ENCODE assay signal across 10 cellular contexts in the genomic region with DNA sequence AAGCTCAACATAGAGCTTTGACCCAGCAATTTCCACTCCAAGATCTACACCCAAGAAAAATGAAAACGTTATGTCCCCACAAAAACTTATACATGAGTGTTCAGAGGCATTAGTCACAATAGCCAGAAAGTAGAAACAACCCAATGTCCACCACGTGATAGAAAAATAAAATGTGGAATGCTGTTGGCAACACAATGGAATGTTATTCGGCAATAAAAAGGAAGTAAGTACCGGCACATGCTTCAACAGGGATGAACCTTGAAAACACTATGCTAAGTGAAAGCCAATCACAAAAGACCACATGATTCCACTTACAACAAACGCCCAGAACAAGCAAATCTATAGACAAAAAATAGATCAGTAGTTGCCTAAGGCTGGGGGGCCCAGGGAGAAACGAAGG. TPM values are rescaled to one million over a fixed set of nuclear protein-coding genes. Genes with fewer than 3 reads are reported as not detected.
DNase-seq lines count a peak whose midpoint lies in the region; ATAC-seq, FAIRE-seq and TF ChIP-seq lines count a peak whose summit lies in the region.
"Had no signal": no experiment of that assay in that cellular context is flagged by ENCODE, and none has a peak within 500 bp of the region (broad histone marks: within the 10 kb centered on the region; RNA-seq: fewer than 3 reads in every experiment).

No MANE protein-coding gene starts in this region.

- peaks cover 2% of the 10 kb centered on the region; the same call in 2 of the 3 replicates for H3K9me3 Mint-ChIP-seq in GM23338
- H3K9me3 Mint-ChIP-seq: activated naive CD4-positive, alpha-beta T cell treated with anti-CD3 and anti-CD28 coated beads for 36 hours had no signal

- no peaks in the 10 kb centered on the region for H3K9me2 ChIP-seq in GM23338 (ENCODE audit: insufficient read depth)
- H3K9me2 ChIP-seq: SK-N-SH had no signal

- peak overlapping the region; percentile 4; the same call in 1 of the 2 replicates for H3K4me2 ChIP-seq in GM23338
- peak overlapping the region; percentile 7 for H3K4me2 ChIP-seq in keratinocyte (ENCODE audit: control insufficient read depth, extremely low read depth, insufficient read depth, low read depth, low read length)
- H3K4me2 ChIP-seq: SK-N-SH had no signal

- H3K36me3 ChIP-seq in GM23338 (ENCODE audit: insufficient read depth) (no peaks in the 10 kb centered on the region), keratinocyte (ENCODE audit: control insufficient read depth in 2 of 2, extremely low read depth in 1 of 2, insufficient read depth in 2 of 2, low read length in 2 of 2) (no peaks in the 10 kb centered on the region), suprapubic skin (no peaks in the 10 kb centered on the region)

- DNase-seq in AG04449 (ENCODE audit: low read depth, low spot score): peak; percentile 47
- peak; percentile 10 for DNase-seq in GM23338 (ENCODE audit: low spot score)
- peak; percentile 84 for DNase-seq in amniotic epithelial cell (ENCODE audit: low read depth)
- DNase-seq in keratinocyte (ENCODE audit: low read depth, low spot score): peak; percentile 45
- no peak for DNase-seq in suprapubic skin (ENCODE audit: low spot score in 2 of 2)
- DNase-seq in cortex of kidney (lab: John Stamatoyannopoulos, UW): no peak
- DNase-seq: activated naive CD4-positive, alpha-beta T cell treated with anti-CD3 and anti-CD28 coated beads for 36 hours; SK-N-SH had no signal

- H3K36me3 Mint-ChIP-seq in GM23338 (ENCODE audit: low read depth): peaks cover 29% of the 10 kb centered on the region; the same call in 2 of the 3 replicates

- no peak for ATAC-seq in GM23338
- no peak for ATAC-seq in HG02973 (IDR thresholded peaks at IDR 0.05; ENCODE audit: unreplicated experiment)
- no peak for ATAC-seq in HG02970 (IDR thresholded peaks at IDR 0.05; ENCODE audit: low FRiP score, unreplicated experiment)

- WGBS in suprapubic skin: 22% methylated on average over 6 of the region's 6 CpGs

- H3K9me1 ChIP-seq in keratinocyte (ENCODE audit: control insufficient read depth, extremely low read depth, insufficient read depth, low read length): peaks cover 2% of the 10 kb centered on the region

- no peak for TF ChIP-seq EP300 in suprapubic skin (IDR thresholded peaks at IDR 0.05)

- H3K4me1 Mint-ChIP-seq in GM23338: peaks cover 33% of the 10 kb centered on the region

- CTCF ChIA-PET in AG04449 (lab: Yijun Ruan, JAX): interaction anchor here (1.2 to 1.5 kb wide), 2 partner anchors 16 to 81 kb away, joined by 3 to 5 read pairs; no protein-coding TSS in a partner anchor

- no peaks in the 10 kb centered on the region for H3K9me3 ChIP-seq in keratinocyte (ENCODE audit: control insufficient read depth, low read depth, low read length)
- H3K9me3 ChIP-seq in suprapubic skin: no peaks in the 10 kb centered on the region
- H3K9me3 ChIP-seq: SK-N-SH had no signal

- H3F3A ChIP-seq in GM23338 (replicated peaks; ENCODE audit: low read depth): no peaks in the 10 kb centered on the region

- POLR2A ChIA-PET in AG04449 (lab: Yijun Ruan, JAX): no interaction called here

- H2AFZ ChIP-seq in GM23338: no peak overlapping the region
- no peak overlapping the region for H2AFZ ChIP-seq in keratinocyte (ENCODE audit: control insufficient read depth, low read length)

- dilution Hi-C loops in keratinocyte (cut with MboI; ENCODE audit: extremely low pct_ligation_motif_present, low sequenced_read_pairs): no loop called here

- H3K27ac ChIP-seq in GM23338 (ENCODE audit: low read depth): 0 out of 2 replicates have a peak overlapping the region, but pooled peaks have one; percentile 24
- H3K27ac ChIP-seq in keratinocyte (ENCODE audit: control insufficient read depth, insufficient read depth, low read length): peak overlapping the region; percentile 4
- no peak overlapping the region for H3K27ac ChIP-seq in suprapubic skin

- FAIRE-seq in keratinocyte (lab: Jason Lieb, UNC): no peak

- H3K4me1 ChIP-seq in GM23338 (ENCODE audit: insufficient read depth) (peaks cover 10% of the 10 kb centered on the region), keratinocyte (ENCODE audit: control insufficient read depth, extremely low read depth, insufficient read depth, low read length) (peaks cover 21% of the 10 kb centered on the region), suprapubic skin (peaks cover 56% of the 10 kb centered on the region)

- H3K9ac ChIP-seq in keratinocyte (ENCODE audit: control insufficient read depth, extremely low read depth, insufficient read depth, low read length): no peak overlapping the region
- H3K9ac ChIP-seq: SK-N-SH had no signal

- H3K27me3 ChIP-seq in GM23338 (ENCODE audit: insufficient read depth) (no peaks in the 10 kb centered on the region), keratinocyte (ENCODE audit: control insufficient read depth, extremely low read depth, insufficient read depth, low read length) (no peaks in the 10 kb centered on the region), suprapubic skin (no peaks in the 10 kb centered on the region)

- no peak for TF ChIP-seq POLR2A in suprapubic skin (IDR thresholded peaks at IDR 0.05)

- no peak overlapping the region for H3K4me3 Mint-ChIP-seq in GM23338
- H3K4me3 Mint-ChIP-seq: activated naive CD4-positive, alpha-beta T cell treated with anti-CD3 and anti-CD28 coated beads for 36 hours had no signal

- H3K4me3 ChIP-seq in AG04449 (ENCODE audit: low read depth, low read length): no peak overlapping the region
- no peak overlapping the region for H3K4me3 ChIP-seq in GM23338
- H3K4me3 ChIP-seq in keratinocyte (ENCODE audit: control insufficient read depth in 2 of 3, extremely low read depth in 1 of 3, insufficient read depth in 2 of 3, low read depth in 1 of 3, low read length in 3 of 3): no peak overlapping the region
- H3K4me3 ChIP-seq in suprapubic skin: no peak overlapping the region

- TF ChIP-seq CTCF in AG04449 (IDR thresholded peaks at IDR 0.05; ENCODE audit: insufficient read depth, low read length, missing control alignments) (no peak), GM23338 (conservative IDR thresholded peaks at IDR 0.05; ENCODE audit: low read depth in 2 of 2) (no peak), keratinocyte (optimal IDR thresholded peaks at IDR 0.05 in 1 of 3, IDR thresholded peaks at IDR 0.05 in 1 of 3, conservative IDR thresholded peaks at IDR 0.05 in 1 of 3; ENCODE audit: extremely low read depth in 1 of 3, insufficient read depth in 2 of 3, low read length in 3 of 3) (no peak), suprapubic skin (IDR thresholded peaks at IDR 0.05) (no peak)

- H3K27me3 Mint-ChIP-seq in GM23338 (ENCODE audit: insufficient read depth, low read depth, poor library complexity): no peaks in the 10 kb centered on the region

- peak overlapping the region; percentile 55; the same call in 1 of the 2 replicates for H3K27ac Mint-ChIP-seq in GM23338
- H3K27ac Mint-ChIP-seq: activated naive CD4-positive, alpha-beta T cell treated with anti-CD3 and anti-CD28 coated beads for 36 hours had no signal

- peaks cover 71% of the 10 kb centered on the region for H4K20me1 ChIP-seq in GM23338 (replicated peaks; ENCODE audit: insufficient read depth)
- peaks cover 20% of the 10 kb centered on the region for H4K20me1 ChIP-seq in keratinocyte (ENCODE audit: control insufficient read depth, extremely low read depth, insufficient read depth, low read length)

- peaks cover 100% of the 10 kb centered on the region for H3K79me2 ChIP-seq in GM23338 (replicated peaks; ENCODE audit: insufficient read depth)
- H3K79me2 ChIP-seq in keratinocyte (ENCODE audit: control insufficient read depth, insufficient read depth, low read length): peaks cover 100% of the 10 kb centered on the region

TF ChIP-seq in GM23338, 12 proteins besides CTCF, POLR2A, EP300 and RAD21 (continues in another document):
- TF ChIP-seq CREB1 (CRISPR knock-in tag; IDR thresholded peaks at IDR 0.05; ENCODE audit: low read depth) (no peak), JUNB (IDR thresholded peaks at IDR 0.05; ENCODE audit: unreplicated experiment) (no peak), POLR2AphosphoS5 (IDR thresholded peaks at IDR 0.05; ENCODE audit: low read depth) (no peak), STAT1 (IDR thresholded peaks at IDR 0.05; ENCODE audit: unreplicated experiment) (no peak), ZNF331 (CRISPR knock-in tag; IDR thresholded peaks at IDR 0.05; ENCODE audit: low read depth) (no peak), NANOG (IDR thresholded peaks at IDR 0.05; ENCODE audit: borderline replicate concordance) (no peak)

RNA-seq across cellular contexts. Expression of gene UBQLN1, which starts 6.0 kb away (rescaled TPM):
- total RNA-seq in GM23338 (2014; rRNA removed; shearing (Covaris generic)): 155 and 168 TPM in 2 replicates
- polyA plus RNA-seq in GM23338 (2016; fragmentation: Nextera tagmentation; extraction: Ambion mirVana): 78.2 and 90.5 TPM in 2 replicates
- polyA plus RNA-seq in keratinocyte: 111 to 148 TPM (median 145 TPM) in 3 replicates
- 97.6 TPM for polyA plus RNA-seq in keratinocyte (2011; ENCODE audit: low read depth)
- polyA plus RNA-seq in keratinocyte (2011; cell fraction: cytosol; rRNA removed): 83.3 and 162 TPM in 2 replicates
- 107 and 113 TPM in 2 replicates for polyA plus RNA-seq in keratinocyte (2011; cell fraction: nucleus; rRNA removed)
- polyA plus RNA-seq in keratinocyte (2012; ENCODE audit: low replicate concordance): 79.9 and 83.9 TPM in 2 replicates
- polyA minus RNA-seq in keratinocyte: 154 to 278 TPM (median 225 TPM) in 3 replicates
- polyA minus RNA-seq in keratinocyte (2011; cell fraction: cytosol; rRNA and poly(A)+ RNA removed): 127 TPM
- polyA minus RNA-seq in keratinocyte (2011; cell fraction: nucleus; rRNA and poly(A)+ RNA removed): 99.2 and 154 TPM in 2 replicates
- total RNA-seq in suprapubic skin: 100 to 1,000 TPM in 2 of 4 donors, 10 to 100 TPM in 2; 94.2 to 110 (median 102) TPM

Comparison
In these comparisons a context has a peak if more than half of its experiments do, and no peak if none do; other contexts are left out.
1. DNase-seq: peak in AG04449 (single experiment), GM23338 (single experiment), amniotic epithelial cell (single experiment) and keratinocyte (single experiment); none in suprapubic skin (0 of 2) and cortex of kidney (single experiment).